In genomic region chr4:36489798-36490197, GRCh38 we compare ENCODE assay signal across 1 cellular context.
TF ChIP-seq lines count a peak whose summit lies in the region.

No MANE protein-coding gene starts in this region.

TF ChIP-seq in WTC11, 78 proteins besides CTCF, POLR2A, EP300 and RAD21 (continued from another document):
- TF ChIP-seq, protein P1, sequence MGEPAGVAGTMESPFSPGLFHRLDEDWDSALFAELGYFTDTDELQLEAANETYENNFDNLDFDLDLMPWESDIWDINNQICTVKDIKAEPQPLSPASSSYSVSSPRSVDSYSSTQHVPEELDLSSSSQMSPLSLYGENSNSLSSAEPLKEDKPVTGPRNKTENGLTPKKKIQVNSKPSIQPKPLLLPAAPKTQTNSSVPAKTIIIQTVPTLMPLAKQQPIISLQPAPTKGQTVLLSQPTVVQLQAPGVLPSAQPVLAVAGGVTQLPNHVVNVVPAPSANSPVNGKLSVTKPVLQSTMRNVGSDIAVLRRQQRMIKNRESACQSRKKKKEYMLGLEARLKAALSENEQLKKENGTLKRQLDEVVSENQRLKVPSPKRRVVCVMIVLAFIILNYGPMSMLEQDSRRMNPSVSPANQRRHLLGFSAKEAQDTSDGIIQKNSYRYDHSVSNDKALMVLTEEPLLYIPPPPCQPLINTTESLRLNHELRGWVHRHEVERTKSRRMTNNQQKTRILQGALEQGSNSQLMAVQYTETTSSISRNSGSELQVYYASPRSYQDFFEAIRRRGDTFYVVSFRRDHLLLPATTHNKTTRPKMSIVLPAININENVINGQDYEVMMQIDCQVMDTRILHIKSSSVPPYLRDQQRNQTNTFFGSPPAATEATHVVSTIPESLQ (CRISPR knock-in tag; IDR thresholded peaks at IDR 0.05), result no peak
- TF ChIP-seq ZNF317 (CRISPR knock-in tag; IDR thresholded peaks at IDR 0.05; ENCODE audit: borderline replicate concordance, low read depth), result no peak
- no peak for TF ChIP-seq FOXJ3 (CRISPR knock-in tag; IDR thresholded peaks at IDR 0.05; ENCODE audit: borderline replicate concordance)
- no peak for TF ChIP-seq ZNF263 (CRISPR knock-in tag; IDR thresholded peaks at IDR 0.05; ENCODE audit: low read depth)
- TF ChIP-seq ZNF416 (CRISPR knock-in tag; IDR thresholded peaks at IDR 0.05), result no peak
- TF ChIP-seq, protein P2, sequence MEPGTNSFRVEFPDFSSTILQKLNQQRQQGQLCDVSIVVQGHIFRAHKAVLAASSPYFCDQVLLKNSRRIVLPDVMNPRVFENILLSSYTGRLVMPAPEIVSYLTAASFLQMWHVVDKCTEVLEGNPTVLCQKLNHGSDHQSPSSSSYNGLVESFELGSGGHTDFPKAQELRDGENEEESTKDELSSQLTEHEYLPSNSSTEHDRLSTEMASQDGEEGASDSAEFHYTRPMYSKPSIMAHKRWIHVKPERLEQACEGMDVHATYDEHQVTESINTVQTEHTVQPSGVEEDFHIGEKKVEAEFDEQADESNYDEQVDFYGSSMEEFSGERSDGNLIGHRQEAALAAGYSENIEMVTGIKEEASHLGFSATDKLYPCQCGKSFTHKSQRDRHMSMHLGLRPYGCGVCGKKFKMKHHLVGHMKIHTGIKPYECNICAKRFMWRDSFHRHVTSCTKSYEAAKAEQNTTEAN (CRISPR knock-in tag; IDR thresholded peaks at IDR 0.05), result no peak
- no peak for TF ChIP-seq RELA (CRISPR knock-in tag; IDR thresholded peaks at IDR 0.05; ENCODE audit: borderline replicate concordance)
- TF ChIP-seq FOXK1 (CRISPR knock-in tag; IDR thresholded peaks at IDR 0.05), result no peak
- TF ChIP-seq ZNF425 (CRISPR knock-in tag; conservative IDR thresholded peaks at IDR 0.05), result no peak
- TF ChIP-seq ZNF121 (CRISPR knock-in tag; IDR thresholded peaks at IDR 0.05), result no peak
- no peak for TF ChIP-seq ERG (CRISPR knock-in tag; IDR thresholded peaks at IDR 0.05)
- no peak for TF ChIP-seq ZNF219 (CRISPR knock-in tag; IDR thresholded peaks at IDR 0.05; ENCODE audit: borderline replicate concordance)
- TF ChIP-seq, protein P3, sequence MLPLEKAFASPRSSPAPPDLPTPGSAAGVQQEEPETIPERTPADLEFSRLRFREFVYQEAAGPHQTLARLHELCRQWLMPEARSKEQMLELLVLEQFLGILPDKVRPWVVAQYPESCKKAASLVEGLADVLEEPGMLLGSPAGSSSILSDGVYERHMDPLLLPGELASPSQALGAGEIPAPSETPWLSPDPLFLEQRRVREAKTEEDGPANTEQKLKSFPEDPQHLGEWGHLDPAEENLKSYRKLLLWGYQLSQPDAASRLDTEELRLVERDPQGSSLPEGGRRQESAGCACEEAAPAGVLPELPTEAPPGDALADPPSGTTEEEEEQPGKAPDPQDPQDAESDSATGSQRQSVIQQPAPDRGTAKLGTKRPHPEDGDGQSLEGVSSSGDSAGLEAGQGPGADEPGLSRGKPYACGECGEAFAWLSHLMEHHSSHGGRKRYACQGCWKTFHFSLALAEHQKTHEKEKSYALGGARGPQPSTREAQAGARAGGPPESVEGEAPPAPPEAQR (CRISPR knock-in tag; IDR thresholded peaks at IDR 0.05), result no peak
